In the genomic region with DNA sequence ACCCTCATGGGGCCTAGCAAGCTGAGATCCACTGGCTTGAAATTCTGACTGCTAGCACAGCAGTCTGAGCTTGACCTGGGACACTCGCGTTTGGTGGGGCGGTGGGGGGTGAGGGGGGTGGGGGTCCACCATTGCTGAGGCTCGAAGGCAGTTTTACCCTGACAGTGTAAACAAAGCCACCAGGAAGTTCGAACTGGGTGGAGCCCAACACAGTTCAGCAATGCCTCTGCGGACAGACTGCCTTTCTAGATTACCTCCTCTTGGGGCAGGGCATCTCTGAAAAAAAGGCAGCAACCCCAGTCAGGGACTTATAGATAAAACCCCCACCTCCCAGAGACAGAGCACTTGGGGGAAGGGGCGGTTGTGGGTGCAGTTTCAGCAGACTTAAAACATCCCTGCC, we compare ENCODE assay signal across 19 cellular contexts.
"Had no signal": no experiment of that assay in that cellular context is flagged by ENCODE, and none has a peak within 500 bp of the region (broad histone marks: within the 10 kb centered on the region; RNA-seq: fewer than 3 reads in every experiment).

No MANE protein-coding gene starts in this region.

- H3K27me3 ChIP-seq: heart left ventricle, ovary, suprapubic skin, thyroid gland had no signal

- H3K4me1 ChIP-seq: heart left ventricle, suprapubic skin, thyroid gland had no signal

- H3K9me3 ChIP-seq: ovary, suprapubic skin, thyroid gland had no signal

- DNase-seq: effector memory CD8-positive, alpha-beta T cell; heart left ventricle; hypothalamus; islet precursor cell; mammary epithelial cell; natural killer cell; ovary; right cardiac atrium; stimulated activated CD4-positive, alpha-beta T cell treated with anti-CD3 and anti-CD28 coated beads, Interleukin-2, amount 100 ng/mL, for 48 hours; stimulated activated CD8-positive, alpha-beta memory T cell treated with anti-CD3 and anti-CD28 coated beads, Interleukin-4, amount 100 ng/mL, for 48 hours; stimulated activated naive CD8-positive, alpha-beta T cell treated with anti-CD3 and anti-CD28 coated beads, Interleukin-15, Interleukin-2, amounts not matched to agents 100 U/mL and 50 U/mL, for 24 hours; thyroid gland had no signal

- H3K27ac ChIP-seq: heart left ventricle, ovary, suprapubic skin, thyroid gland had no signal

- ATAC-seq: effector memory CD8-positive, alpha-beta T cell; heart left ventricle; left lobe of liver; natural killer cell; right cardiac atrium; stimulated activated effector memory CD8-positive, alpha-beta T cell treated with anti-CD3 and anti-CD28 coated beads, Interleukin-12 subunit alpha, Interleukin-12 subunit beta, amount 100 ng/mL, for 72 hours; stimulated activated naive CD8-positive, alpha-beta T cell treated with anti-CD3 and anti-CD28 coated beads, Interleukin-15, Interleukin-2, amounts not matched to agents 100 U/mL and 50 U/mL, for 24 hours had no signal

- H3K4me2 ChIP-seq: smooth muscle cell had no signal

- H3K4me3 ChIP-seq: heart left ventricle, ovary, smooth muscle cell, suprapubic skin, thyroid gland had no signal

- FAIRE-seq: colon, frontal cortex, urothelium cell line had no signal

- H3K36me3 ChIP-seq: heart left ventricle, ovary, suprapubic skin, thyroid gland had no signal
